ENCODE assay signal across 13 cellular contexts in genomic region chr10:119285495-119286267, GRCh38.
DNase-seq lines count a peak whose midpoint lies in the region; ATAC-seq and TF ChIP-seq lines count a peak whose summit lies in the region.
"Had no signal": no experiment of that assay in that cellular context is flagged by ENCODE, and none has a peak within 500 bp of the region (broad histone marks: within the 10 kb centered on the region; RNA-seq: fewer than 3 reads in every experiment).

No MANE protein-coding gene starts in this region.

- H3K4me1 ChIP-seq in MM.1S (ENCODE audit: low read length) (peaks cover 29% of the 10 kb centered on the region), suprapubic skin (peaks cover 83% of the 10 kb centered on the region), foreskin keratinocyte (no peaks in the 10 kb centered on the region)
- H3K4me1 ChIP-seq in effector memory CD4-positive, alpha-beta T cell (ENCODE audit: control insufficient read depth, insufficient read depth, low read length, poor library complexity, severe bottlenecking): peaks cover 46% of the 10 kb centered on the region

- no peak for TF ChIP-seq POLR2A in suprapubic skin (IDR thresholded peaks at IDR 0.05)

- H3K9ac ChIP-seq in MM.1S (ENCODE audit: low read length): no peak overlapping the region
- H3K9ac ChIP-seq: KMS-11 had no signal

- H3K79me2 ChIP-seq in MM.1S (ENCODE audit: low read length): no peaks in the 10 kb centered on the region

- ATAC-seq in foreskin keratinocyte (no peak), GM21737 (IDR thresholded peaks at IDR 0.05; ENCODE audit: unreplicated experiment) (no peak)

- no peak for TF ChIP-seq EP300 in suprapubic skin (IDR thresholded peaks at IDR 0.05)

- TF ChIP-seq CTCF in MM.1S (IDR thresholded peaks at IDR 0.05; ENCODE audit: low read length): no peak
- no peak for TF ChIP-seq CTCF in suprapubic skin (IDR thresholded peaks at IDR 0.05)
- no peak for TF ChIP-seq CTCF in foreskin keratinocyte (conservative IDR thresholded peaks at IDR 0.05)

- H3K27ac ChIP-seq in MM.1S (ENCODE audit: low read length) (no peak overlapping the region), suprapubic skin (peak overlapping the region; percentile 10), foreskin keratinocyte (no peak overlapping the region)
- H3K27ac ChIP-seq in effector memory CD4-positive, alpha-beta T cell (ENCODE audit: insufficient read depth, low read length, poor library complexity, severe bottlenecking): peak overlapping the region; percentile 22
- H3K27ac ChIP-seq: KMS-11, VCaP had no signal

- H3K27me3 ChIP-seq in MM.1S (replicated peaks; ENCODE audit: insufficient read depth, low read length) (no peaks in the 10 kb centered on the region), suprapubic skin (no peaks in the 10 kb centered on the region), foreskin keratinocyte (no peaks in the 10 kb centered on the region)
- H3K27me3 ChIP-seq in effector memory CD4-positive, alpha-beta T cell (replicated peaks; ENCODE audit: control insufficient read depth, insufficient read depth, low read length, poor library complexity, severe bottlenecking): no peaks in the 10 kb centered on the region

- intact Hi-C loops in activated naive CD4-positive, alpha-beta T cell treated with anti-CD3 and anti-CD28 coated beads for 36 hours (cut with micrococcal nuclease): loop anchor here (1.0 kb wide), 4 partner anchors 16 to 77 kb away; no protein-coding TSS in a partner anchor

- H3K4me3 ChIP-seq in MM.1S (ENCODE audit: low read length) (0 out of 2 replicates have a peak overlapping the region, but pooled peaks have one; percentile 6), suprapubic skin (no peak overlapping the region)
- peak overlapping the region; percentile 18 for H3K4me3 ChIP-seq in effector memory CD4-positive, alpha-beta T cell (ENCODE audit: insufficient read depth, low read depth, low read length, poor library complexity, severe bottlenecking)

- 73% methylated on average over 9 of the region's 9 CpGs for WGBS in suprapubic skin

- peaks cover 81% of the 10 kb centered on the region for H3K4me1 Mint-ChIP-seq in activated naive CD4-positive, alpha-beta T cell treated with anti-CD3 and anti-CD28 coated beads for 36 hours (ENCODE audit: low read depth)

- H3K9me3 ChIP-seq in MM.1S (replicated peaks; ENCODE audit: insufficient read depth, low read length) (no peaks in the 10 kb centered on the region), suprapubic skin (no peaks in the 10 kb centered on the region)
- H3K9me3 ChIP-seq in effector memory CD4-positive, alpha-beta T cell (ENCODE audit: control insufficient read depth, low read length): no peaks in the 10 kb centered on the region

- no peaks in the 10 kb centered on the region for H3K27me3 Mint-ChIP-seq in activated naive CD4-positive, alpha-beta T cell treated with anti-CD3 and anti-CD28 coated beads for 36 hours (ENCODE audit: low read depth)

- H3K4me3 Mint-ChIP-seq in activated naive CD4-positive, alpha-beta T cell treated with anti-CD3 and anti-CD28 coated beads for 36 hours: peak overlapping the region; percentile 55
- H3K4me3 Mint-ChIP-seq: CD14-positive monocyte, neural crest cell had no signal

- H4K20me1 ChIP-seq in MM.1S (ENCODE audit: insufficient read depth, low read length): no peaks in the 10 kb centered on the region

- H3K36me3 Mint-ChIP-seq in activated naive CD4-positive, alpha-beta T cell treated with anti-CD3 and anti-CD28 coated beads for 36 hours (ENCODE audit: low read depth): peaks cover 2% of the 10 kb centered on the region

- peak overlapping the region; percentile 33 for H3K4me2 ChIP-seq in MM.1S (ENCODE audit: low read depth, low read length)
- H3K4me2 ChIP-seq: KMS-11 had no signal

- H3K9me2 ChIP-seq in MM.1S (replicated peaks; ENCODE audit: insufficient read depth, low read length): no peaks in the 10 kb centered on the region

- H3K36me3 ChIP-seq in MM.1S (replicated peaks; ENCODE audit: insufficient read depth, low read length) (no peaks in the 10 kb centered on the region), suprapubic skin (no peaks in the 10 kb centered on the region)
- no peaks in the 10 kb centered on the region for H3K36me3 ChIP-seq in effector memory CD4-positive, alpha-beta T cell (ENCODE audit: control insufficient read depth, insufficient read depth, low read length)

- H2AFZ ChIP-seq in MM.1S (ENCODE audit: low read length): 0 out of 2 replicates have a peak overlapping the region, but pooled peaks have one; percentile 22

- peak overlapping the region; percentile 78 for H3K27ac Mint-ChIP-seq in activated naive CD4-positive, alpha-beta T cell treated with anti-CD3 and anti-CD28 coated beads for 36 hours

- peaks cover 7% of the 10 kb centered on the region; the same call in 1 of the 2 replicates for H3F3A ChIP-seq in MM.1S (ENCODE audit: insufficient read depth, low read length)

- no peak for DNase-seq in activated naive CD4-positive, alpha-beta T cell treated with anti-CD3 and anti-CD28 coated beads for 36 hours
- DNase-seq in activated naive CD4-positive, alpha-beta T cell treated with Interleukin-2 at 50 U/mL for 16 hours: no peak
- DNase-seq in MM.1S (no peak), suprapubic skin (ENCODE audit: low spot score in 2 of 2) (no peak), HUDEP-2 (lab: John Stamatoyannopoulos, UW; ENCODE audit: unreplicated experiment in 76 of 76) (no peak), foreskin keratinocyte (no peak)
- DNase-seq in effector memory CD4-positive, alpha-beta T cell: no peak
- DNase-seq: stimulated activated CD4-positive, alpha-beta T cell treated with anti-CD3 and anti-CD28 coated beads, Interleukin-4, amount 100 ng/mL, for 1 hour had no signal

- H3K9me3 Mint-ChIP-seq in activated naive CD4-positive, alpha-beta T cell treated with anti-CD3 and anti-CD28 coated beads for 36 hours: no peaks in the 10 kb centered on the region
- H3K9me3 Mint-ChIP-seq: neural crest cell had no signal

- CTCF ChIA-PET in activated naive CD4-positive, alpha-beta T cell treated with anti-CD3 and anti-CD28 coated beads for 36 hours (lab: Charles Lee): interaction anchor here (0.6 to 2.0 kb wide), 4 partner anchors 16 to 159 kb away, joined by 3 to 7 read pairs (median 4); partner anchors contain the start of gene GRK5

Comparison
In these comparisons a context has a peak if more than half of its experiments do, and no peak if none do; other contexts are left out.
1. H3K27ac ChIP-seq: peak in effector memory CD4-positive, alpha-beta T cell (single experiment) and suprapubic skin (single experiment); none in MM.1S (single experiment) and foreskin keratinocyte (single experiment).